Comparison of ENCODE assay signal across 20 cellular contexts in genomic region chr9:124315856-124316255, GRCh38. TPM values are rescaled to one million over a fixed set of nuclear protein-coding genes. Genes with fewer than 3 reads are reported as not detected.
DNase-seq lines count a peak whose midpoint lies in the region; ATAC-seq and TF ChIP-seq lines count a peak whose summit lies in the region.
"Had no signal": no experiment of that assay in that cellular context is flagged by ENCODE, and none has a peak within 500 bp of the region (broad histone marks: within the 10 kb centered on the region; RNA-seq: fewer than 3 reads in every experiment).

No MANE protein-coding gene starts in this region.

- in situ Hi-C loops in GM23248 (cut with MboI): loop anchor here (10.0 kb wide), 1 partner anchor 181 kb away; no protein-coding TSS in a partner anchor

- DNase-seq in right cardiac atrium (peak in 2 of 3 donors; percentile 33 to 36), left cardiac atrium (no peak), dermis blood vessel endothelial cell (peak; percentile 35), NCI-H1105 treated with DMSO at 0.1 percent for 48 hours (lab: John Stamatoyannopoulos, UW) (no peak), GM23248 (no peak)
- DNase-seq: AML-193; C1 segment of cervical spinal cord; Calu3; CD4-positive, alpha-beta memory T cell; COR-L47; DMS53; DMS79 treated with DMSO at 0.1 percent for 48 hours; GF-D8; GOT3; HFFc6 had no signal

- H3K9me3 Mint-ChIP-seq in stimulated activated memory B cell treated with anti-CD40 and anti-IgM and Interleukin-4, amounts not matched to agents 10 μg/mL and 1 μg/mL and 100 μg/mL, for 72 hours: no peaks in the 10 kb centered on the region
- H3K9me3 Mint-ChIP-seq: CD4-positive, alpha-beta memory T cell; HFFc6 had no signal

- H3K4me3 Mint-ChIP-seq in stimulated activated memory B cell treated with anti-CD40 and anti-IgM and Interleukin-4, amounts not matched to agents 10 μg/mL and 1 μg/mL and 100 μg/mL, for 72 hours: no peak overlapping the region
- H3K4me3 Mint-ChIP-seq: CD4-positive, alpha-beta memory T cell; HFFc6 had no signal

- H3K9ac ChIP-seq in GM23248: no peak overlapping the region

- TF ChIP-seq POLR2A in GM19099 (IDR thresholded peaks at IDR 0.05; ENCODE audit: extremely low read depth, insufficient read length, low read depth): peak; percentile 18

- peaks cover 59% of the 10 kb centered on the region for H3K4me1 Mint-ChIP-seq in stimulated activated memory B cell treated with anti-CD40 and anti-IgM and Interleukin-4, amounts not matched to agents 10 μg/mL and 1 μg/mL and 100 μg/mL, for 72 hours

- H3K4me3 ChIP-seq in right cardiac atrium (ENCODE audit: low read length) (no peak overlapping the region), GM23248 (no peak overlapping the region)
- H3K4me3 ChIP-seq: HAP-1 had no signal

- H3K9me2 ChIP-seq in GM23248 (ENCODE audit: insufficient read depth): no peaks in the 10 kb centered on the region

- intact Hi-C loops in right cardiac atrium (cut with DNase I): no loop called here
- intact Hi-C loops in left cardiac atrium (cut with DNase I): no loop called here

- H3K27ac Mint-ChIP-seq in stimulated activated memory B cell treated with anti-CD40 and anti-IgM and Interleukin-4, amounts not matched to agents 10 μg/mL and 1 μg/mL and 100 μg/mL, for 72 hours: peak overlapping the region; percentile 22
- H3K27ac Mint-ChIP-seq: CD4-positive, alpha-beta memory T cell; HFFc6 had no signal

- H3K27me3 Mint-ChIP-seq in stimulated activated memory B cell treated with anti-CD40 and anti-IgM and Interleukin-4, amounts not matched to agents 10 μg/mL and 1 μg/mL and 100 μg/mL, for 72 hours: no peaks in the 10 kb centered on the region
- H3K27me3 Mint-ChIP-seq: CD4-positive, alpha-beta memory T cell had no signal

- peaks cover 91% of the 10 kb centered on the region for H3K36me3 Mint-ChIP-seq in stimulated activated memory B cell treated with anti-CD40 and anti-IgM and Interleukin-4, amounts not matched to agents 10 μg/mL and 1 μg/mL and 100 μg/mL, for 72 hours

- ATAC-seq in right cardiac atrium (no peak), left cardiac atrium (no peak), HG02840 (IDR thresholded peaks at IDR 0.05; ENCODE audit: low FRiP score, unreplicated experiment) (no peak)
- no peak for ATAC-seq in stimulated activated memory B cell treated with anti-CD40 and anti-IgM and Interleukin-4, amounts not matched to agents 10 μg/mL and 1 μg/mL and 100 μg/mL, for 72 hours

- H3K4me1 ChIP-seq in right cardiac atrium (ENCODE audit: control insufficient read depth, insufficient read depth, low read length) (no peaks in the 10 kb centered on the region), GM23248 (ENCODE audit: insufficient read depth) (no peaks in the 10 kb centered on the region)
- H3K4me1 ChIP-seq: HAP-1 had no signal

- H3F3A ChIP-seq in GM23248 (ENCODE audit: insufficient read depth): peaks cover 11% of the 10 kb centered on the region; the same call in 1 of the 2 replicates

- 79% methylated on average over 15 of the region's 15 CpGs for WGBS in right cardiac atrium
- 94 to 96% methylated on average over 14 to 15 of the region's 15 CpGs for WGBS in GM23248 (ENCODE audit: low coverage in 1 of 2, low lambda C conversion rate in 2 of 2, missing lambda C conversion rate in 2 of 2), 2 experiments

- no peak overlapping the region for H3K4me2 ChIP-seq in GM23248 (ENCODE audit: unreplicated experiment)

- no peak overlapping the region for H2AFZ ChIP-seq in GM23248

- H3K27ac ChIP-seq in right cardiac atrium (ENCODE audit: low read length) (no peak overlapping the region), GM23248 (no peak overlapping the region)
- H3K27ac ChIP-seq: 22Rv1 had no signal

- peaks cover 25% of the 10 kb centered on the region for H3K36me3 ChIP-seq in GM23248 (ENCODE audit: low read depth)

- H4K20me1 ChIP-seq in GM23248 (ENCODE audit: insufficient read depth): no peaks in the 10 kb centered on the region

- H3K9me3 ChIP-seq in right cardiac atrium (ENCODE audit: control insufficient read depth, low read length) (no peaks in the 10 kb centered on the region), GM23248 (ENCODE audit: low read depth) (no peaks in the 10 kb centered on the region)
- H3K9me3 ChIP-seq: HAP-1 had no signal

- no peaks in the 10 kb centered on the region for H3K27me3 ChIP-seq in right cardiac atrium (ENCODE audit: control insufficient read depth, insufficient read depth)
- no peaks in the 10 kb centered on the region for H3K27me3 ChIP-seq in GM23248 (replicated peaks; ENCODE audit: insufficient read depth)

- peaks cover 53% of the 10 kb centered on the region for H3K79me2 ChIP-seq in GM23248 (ENCODE audit: insufficient read depth)

RNA-seq across cellular contexts. Expression of gene NEK6, which starts 58.1 kb away (rescaled TPM):
- total RNA-seq in right cardiac atrium (10 to 100 TPM; 12.0 to 19.2 (median 15.6) TPM), left cardiac atrium (10 to 100 TPM; 28.7 to 32.6 TPM), dermis blood vessel endothelial cell (18.7 and 25.6 TPM in 2 replicates)
- polyA plus RNA-seq in right cardiac atrium (4.7 TPM), GM23248 (2016; fragmentation: Nextera tagmentation; extraction: Ambion mirVana) (69.6 and 69.7 TPM in 2 replicates)
- total RNA-seq in GM23248 (2014; rRNA removed; shearing (Covaris generic)): 33.0 and 43.7 TPM in 2 replicates

Comparison
In these comparisons a context has a peak if more than half of its experiments do, and no peak if none do; other contexts are left out.
1. DNase-seq: peak in right cardiac atrium (2 of 3) and dermis blood vessel endothelial cell (single experiment); none in left cardiac atrium (single experiment), NCI-H1105 treated with DMSO at 0.1 percent for 48 hours (single experiment) and GM23248 (single experiment).